ENCODE assay signal across 1 cellular context in the genomic region with DNA sequence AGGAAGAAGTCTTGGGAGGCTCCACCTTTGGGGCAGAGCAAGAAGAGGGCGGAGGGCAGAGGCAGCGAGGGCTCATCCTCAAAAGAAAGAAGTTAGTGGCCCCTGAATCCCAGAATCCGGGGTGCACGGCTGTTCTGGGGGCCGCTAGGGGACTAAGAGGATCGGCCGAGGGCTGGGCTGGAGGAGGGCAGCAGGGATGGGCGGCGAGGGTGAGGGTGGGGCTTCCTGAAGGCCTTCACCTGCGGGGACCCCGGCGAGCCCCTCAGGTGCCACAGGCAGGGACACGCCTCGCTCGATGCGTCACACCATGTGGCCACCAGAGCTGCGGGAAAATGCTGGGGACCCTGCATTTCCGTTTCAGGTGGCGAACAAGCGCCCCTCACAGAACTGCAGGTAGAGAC.
TF ChIP-seq lines count a peak whose summit lies in the region.

No MANE protein-coding gene starts in this region.

TF ChIP-seq in HEK293, 187 proteins besides CTCF, POLR2A, EP300 and RAD21:
- TF ChIP-seq, protein P1, sequence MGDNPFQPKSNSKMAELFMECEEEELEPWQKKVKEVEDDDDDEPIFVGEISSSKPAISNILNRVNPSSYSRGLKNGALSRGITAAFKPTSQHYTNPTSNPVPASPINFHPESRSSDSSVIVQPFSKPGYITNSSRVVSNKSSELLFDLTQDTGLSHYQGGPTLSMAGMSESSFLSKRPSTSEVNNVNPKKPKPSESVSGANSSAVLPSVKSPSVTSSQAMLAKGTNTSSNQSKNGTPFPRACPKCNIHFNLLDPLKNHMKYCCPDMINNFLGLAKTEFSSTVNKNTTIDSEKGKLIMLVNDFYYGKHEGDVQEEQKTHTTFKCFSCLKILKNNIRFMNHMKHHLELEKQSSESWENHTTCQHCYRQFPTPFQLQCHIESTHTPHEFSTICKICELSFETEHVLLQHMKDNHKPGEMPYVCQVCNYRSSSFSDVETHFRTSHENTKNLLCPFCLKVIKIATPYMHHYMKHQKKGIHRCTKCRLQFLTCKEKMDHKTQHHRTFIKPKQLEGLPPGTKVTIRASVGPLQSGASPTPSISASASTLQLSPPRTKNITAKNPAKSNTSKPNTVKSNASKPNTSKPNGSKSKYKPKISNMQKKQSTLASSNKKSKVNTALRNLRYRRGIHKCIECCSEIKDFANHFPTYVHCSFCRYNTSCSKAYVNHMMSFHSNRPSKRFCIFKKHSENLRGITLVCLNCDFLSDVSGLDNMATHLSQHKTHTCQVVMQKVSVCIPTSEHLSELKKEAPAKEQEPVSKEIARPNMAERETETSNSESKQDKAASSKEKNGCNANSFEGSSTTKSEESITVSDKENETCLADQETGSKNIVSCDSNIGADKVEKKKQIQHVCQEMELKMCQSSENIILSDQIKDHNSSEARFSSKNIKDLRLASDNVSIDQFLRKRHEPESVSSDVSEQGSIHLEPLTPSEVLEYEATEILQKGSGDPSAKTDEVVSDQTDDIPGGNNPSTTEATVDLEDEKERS (tag by site-specific recombination; IDR thresholded peaks at IDR 0.05) = no peak
- peak; percentile 71; the same call in 1 of the 2 replicates for TF ChIP-seq KLF8 (tag by site-specific recombination; IDR thresholded peaks at IDR 0.05)
- no peak for TF ChIP-seq ZNF610 (tag by site-specific recombination; IDR thresholded peaks at IDR 0.05; ENCODE audit: borderline replicate concordance)
- TF ChIP-seq ZNF555 (tag by site-specific recombination; conservative IDR thresholded peaks at IDR 0.05) = no peak
- no peak for TF ChIP-seq SALL2 (tag by site-specific recombination; IDR thresholded peaks at IDR 0.05; ENCODE audit: borderline replicate concordance)
- TF ChIP-seq, protein P2, sequence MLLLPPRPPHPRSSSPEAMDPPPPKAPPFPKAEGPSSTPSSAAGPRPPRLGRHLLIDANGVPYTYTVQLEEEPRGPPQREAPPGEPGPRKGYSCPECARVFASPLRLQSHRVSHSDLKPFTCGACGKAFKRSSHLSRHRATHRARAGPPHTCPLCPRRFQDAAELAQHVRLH (tag by site-specific recombination; IDR thresholded peaks at IDR 0.05) = no peak
- no peak for TF ChIP-seq ZNF529 (tag by site-specific recombination; IDR thresholded peaks at IDR 0.05; ENCODE audit: insufficient replicate concordance)
- TF ChIP-seq, protein P3, sequence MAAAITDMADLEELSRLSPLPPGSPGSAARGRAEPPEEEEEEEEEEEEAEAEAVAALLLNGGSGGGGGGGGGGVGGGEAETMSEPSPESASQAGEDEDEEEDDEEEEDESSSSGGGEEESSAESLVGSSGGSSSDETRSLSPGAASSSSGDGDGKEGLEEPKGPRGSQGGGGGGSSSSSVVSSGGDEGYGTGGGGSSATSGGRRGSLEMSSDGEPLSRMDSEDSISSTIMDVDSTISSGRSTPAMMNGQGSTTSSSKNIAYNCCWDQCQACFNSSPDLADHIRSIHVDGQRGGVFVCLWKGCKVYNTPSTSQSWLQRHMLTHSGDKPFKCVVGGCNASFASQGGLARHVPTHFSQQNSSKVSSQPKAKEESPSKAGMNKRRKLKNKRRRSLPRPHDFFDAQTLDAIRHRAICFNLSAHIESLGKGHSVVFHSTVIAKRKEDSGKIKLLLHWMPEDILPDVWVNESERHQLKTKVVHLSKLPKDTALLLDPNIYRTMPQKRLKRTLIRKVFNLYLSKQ (tag by site-specific recombination; IDR thresholded peaks at IDR 0.05; ENCODE audit: borderline replicate concordance) = no peak
